ENCODE assay signal across 13 cellular contexts in genomic region chr14:70971588-70971987, GRCh38.
DNase-seq lines count a peak whose midpoint lies in the region; ATAC-seq and TF ChIP-seq lines count a peak whose summit lies in the region.
"Had no signal": no experiment of that assay in that cellular context is flagged by ENCODE, and none has a peak within 500 bp of the region (broad histone marks: within the 10 kb centered on the region; RNA-seq: fewer than 3 reads in every experiment).

No MANE protein-coding gene starts in this region.

- POLR2A ChIA-PET in activated CD8-positive, alpha-beta T cell treated with anti-CD3 and anti-CD28 coated beads for 36 hours (lab: Charles Lee): no interaction called here
- POLR2A ChIA-PET in activated CD8-positive, alpha-beta T cell treated with anti-CD3 and anti-CD28 coated beads, Interleukin-2, amount 10 ng/mL, durations not matched to agents 7 days and 5 days (lab: Charles Lee): interaction anchor here (0.7 kb wide), 1 partner anchor 1204 kb away, joined by 3 read pairs; no protein-coding TSS in a partner anchor
- POLR2A ChIA-PET in CD4-positive, alpha-beta T cell (lab: Charles Lee): interaction anchor here (0.7 to 1.0 kb wide), 2 partner anchors 64 to 152 kb away, joined by 3 read pairs; partner anchors contain the start of gene PCNX1

- CTCF ChIA-PET in activated CD8-positive, alpha-beta T cell treated with anti-CD3 and anti-CD28 coated beads for 36 hours (lab: Charles Lee): interaction anchor here (1.1 to 2.2 kb wide), 5 partner anchors 39 to 154 kb away, joined by 3 to 23 read pairs (median 6); partner anchors contain the start of gene PCNX1
- CTCF ChIA-PET in activated CD8-positive, alpha-beta T cell treated with anti-CD3 and anti-CD28 coated beads, Interleukin-2, amount 10 ng/mL, durations not matched to agents 7 days and 5 days (lab: Charles Lee): interaction anchor here (0.9 to 3.7 kb wide), 7 partner anchors 9 to 153 kb away, joined by 3 to 49 read pairs (median 7); partner anchors contain the start of gene PCNX1
- CTCF ChIA-PET in CD4-positive, alpha-beta T cell (lab: Charles Lee): interaction anchor here (1.6 to 2.2 kb wide), 2 partner anchors 16 to 65 kb away, joined by 7 to 12 read pairs; partner anchors contain the start of gene PCNX1

- H3K18ac ChIP-seq in mesendoderm (ENCODE audit: low read length): no peak overlapping the region

- H3K4me3 Mint-ChIP-seq in activated CD8-positive, alpha-beta T cell treated with anti-CD3 and anti-CD28 coated beads for 36 hours: no peak overlapping the region
- no peak overlapping the region for H3K4me3 Mint-ChIP-seq in activated CD8-positive, alpha-beta T cell treated with anti-CD3 and anti-CD28 coated beads, Interleukin-2, amount 10 ng/mL, durations not matched to agents 7 days and 5 days
- H3K4me3 Mint-ChIP-seq in CD4-positive, alpha-beta T cell: no peak overlapping the region
- H3K4me3 Mint-ChIP-seq in T-helper 17 cell: no peak overlapping the region

- no peak overlapping the region for H4K5ac ChIP-seq in mesendoderm (ENCODE audit: low read length)

- H3K36me3 Mint-ChIP-seq in activated CD8-positive, alpha-beta T cell treated with anti-CD3 and anti-CD28 coated beads for 36 hours (ENCODE audit: low read depth): peaks cover 13% of the 10 kb centered on the region
- peaks cover 30% of the 10 kb centered on the region for H3K36me3 Mint-ChIP-seq in activated CD8-positive, alpha-beta T cell treated with anti-CD3 and anti-CD28 coated beads, Interleukin-2, amount 10 ng/mL, durations not matched to agents 7 days and 5 days (ENCODE audit: low read depth)
- peaks cover 57% of the 10 kb centered on the region for H3K36me3 Mint-ChIP-seq in CD4-positive, alpha-beta T cell (ENCODE audit: low read depth)
- H3K36me3 Mint-ChIP-seq in T-helper 17 cell (ENCODE audit: low read depth): peaks cover 3% of the 10 kb centered on the region

- no peak overlapping the region for H3K56ac ChIP-seq in mesendoderm (ENCODE audit: low read length)

- no peak overlapping the region for H3K4me2 ChIP-seq in mesendoderm (ENCODE audit: low read length)
- H3K4me2 ChIP-seq: BLaER1 treated with 17β-estradiol and CSF1 and Interleukin-3, amounts not matched to agents 10 nM and 100 nM had no signal

- no peak overlapping the region for H2BK120ac ChIP-seq in mesendoderm (ENCODE audit: low read depth, low read length)

- TF ChIP-seq POLR2A in erythroblast (IDR thresholded peaks at IDR 0.05; ENCODE audit: low read length): no peak

- no peak for TF ChIP-seq CTCF in activated CD8-positive, alpha-beta T cell treated with anti-CD3 and anti-CD28 coated beads for 36 hours (IDR thresholded peaks at IDR 0.05)
- TF ChIP-seq CTCF in CD4-positive, alpha-beta T cell (IDR thresholded peaks at IDR 0.05): no peak

- H2AK5ac ChIP-seq in mesendoderm (ENCODE audit: low read length): no peak overlapping the region

- peak overlapping the region; percentile 13 for H3K27ac Mint-ChIP-seq in activated CD8-positive, alpha-beta T cell treated with anti-CD3 and anti-CD28 coated beads for 36 hours
- no peak overlapping the region for H3K27ac Mint-ChIP-seq in activated CD8-positive, alpha-beta T cell treated with anti-CD3 and anti-CD28 coated beads, Interleukin-2, amount 10 ng/mL, durations not matched to agents 7 days and 5 days
- peak overlapping the region; percentile 20 for H3K27ac Mint-ChIP-seq in CD4-positive, alpha-beta T cell
- peak overlapping the region; percentile 84 for H3K27ac Mint-ChIP-seq in T-helper 17 cell

- no peak for DNase-seq in activated CD8-positive, alpha-beta T cell treated with anti-CD3 and anti-CD28 coated beads for 36 hours
- no peak for DNase-seq in activated CD8-positive, alpha-beta T cell treated with anti-CD3 and anti-CD28 coated beads, Interleukin-2, amount 10 ng/mL, durations not matched to agents 7 days and 5 days
- no peak for DNase-seq in CD4-positive, alpha-beta T cell
- DNase-seq in T-helper 17 cell (no peak), mesendoderm (peak; percentile 24), RPMI8226 (no peak), NCI-H2107 treated with DMSO at 0.1 percent for 48 hours (lab: John Stamatoyannopoulos, UW; ENCODE audit: unreplicated experiment) (no peak), erythroblast (lab: John Stamatoyannopoulos, UW) (no peak)
- DNase-seq: NCI-H1417 treated with DMSO at 0.1 percent for 48 hours had no signal

- H3K9me3 Mint-ChIP-seq in activated CD8-positive, alpha-beta T cell treated with anti-CD3 and anti-CD28 coated beads for 36 hours: no peaks in the 10 kb centered on the region
- no peaks in the 10 kb centered on the region for H3K9me3 Mint-ChIP-seq in activated CD8-positive, alpha-beta T cell treated with anti-CD3 and anti-CD28 coated beads, Interleukin-2, amount 10 ng/mL, durations not matched to agents 7 days and 5 days (ENCODE audit: insufficient read depth)
- H3K9me3 Mint-ChIP-seq in CD4-positive, alpha-beta T cell: no peaks in the 10 kb centered on the region

- no peak overlapping the region for H3K23ac ChIP-seq in mesendoderm (ENCODE audit: low read length)

- ATAC-seq in activated CD8-positive, alpha-beta T cell treated with anti-CD3 and anti-CD28 coated beads for 36 hours: no peak
- ATAC-seq in activated CD8-positive, alpha-beta T cell treated with anti-CD3 and anti-CD28 coated beads, Interleukin-2, amount 10 ng/mL, durations not matched to agents 7 days and 5 days: no peak
- peak; percentile 32 for ATAC-seq in CD4-positive, alpha-beta T cell (ENCODE audit: poor library complexity)
- ATAC-seq in T-helper 17 cell: peak; percentile 44

- H2BK15ac ChIP-seq in mesendoderm (replicated peaks; ENCODE audit: low read depth): no peak overlapping the region

- H3K4me1 ChIP-seq in mesendoderm (ENCODE audit: control insufficient read depth, low read depth, low read length): no peaks in the 10 kb centered on the region
- H3K4me1 ChIP-seq: SJCRH30 had no signal

- no CpG with 5 or more reads among the region's 3 CpGs for WGBS in mesendoderm (ENCODE audit: extremely low coverage, insufficient coverage, low lambda C conversion rate)

- peaks cover 41% of the 10 kb centered on the region for H3K4me1 Mint-ChIP-seq in activated CD8-positive, alpha-beta T cell treated with anti-CD3 and anti-CD28 coated beads for 36 hours (ENCODE audit: low read depth)
- H3K4me1 Mint-ChIP-seq in activated CD8-positive, alpha-beta T cell treated with anti-CD3 and anti-CD28 coated beads, Interleukin-2, amount 10 ng/mL, durations not matched to agents 7 days and 5 days (ENCODE audit: low read depth): peaks cover 25% of the 10 kb centered on the region
- peaks cover 55% of the 10 kb centered on the region for H3K4me1 Mint-ChIP-seq in CD4-positive, alpha-beta T cell (ENCODE audit: low read depth)
- peaks cover 38% of the 10 kb centered on the region for H3K4me1 Mint-ChIP-seq in T-helper 17 cell

- H3K9me3 ChIP-seq in CD4-positive, alpha-beta T cell (ENCODE audit: control insufficient read depth, low read length): no peaks in the 10 kb centered on the region
- H3K9me3 ChIP-seq in T-helper 17 cell (ENCODE audit: control insufficient read depth, low read length, poor library complexity, severe bottlenecking): no peaks in the 10 kb centered on the region
- H3K9me3 ChIP-seq: BLaER1 treated with 17β-estradiol and CSF1 and Interleukin-3, amounts not matched to agents 10 nM and 100 nM; SJCRH30; suprapubic skin had no signal

- H3K79me2 ChIP-seq in mesendoderm (ENCODE audit: control insufficient read depth, insufficient read depth, low read length): no peaks in the 10 kb centered on the region

- no peak overlapping the region for H3K27ac ChIP-seq in CD4-positive, alpha-beta T cell (ENCODE audit: low read depth, low read length)
- no peak overlapping the region for H3K27ac ChIP-seq in mesendoderm (ENCODE audit: low read depth, low read length)
- H3K27ac ChIP-seq: BLaER1 treated with 17β-estradiol and CSF1 and Interleukin-3, amounts not matched to agents 10 nM and 100 nM; coronary artery; SJCRH30; suprapubic skin had no signal

- no peaks in the 10 kb centered on the region for H3K36me3 ChIP-seq in mesendoderm (ENCODE audit: control insufficient read depth, insufficient read depth, low read length)

- H4K8ac ChIP-seq in mesendoderm (ENCODE audit: low read depth, low read length): no peak overlapping the region

- H3K9ac ChIP-seq in mesendoderm (ENCODE audit: low read length): no peak overlapping the region

- H3K4ac ChIP-seq in mesendoderm (ENCODE audit: low read depth, low read length): no peak overlapping the region

- peaks cover 2% of the 10 kb centered on the region for H3K79me1 ChIP-seq in mesendoderm (ENCODE audit: low read length)

- no peaks in the 10 kb centered on the region for H3K27me3 ChIP-seq in CD4-positive, alpha-beta T cell (ENCODE audit: control insufficient read depth, insufficient read depth, low read length)
- H3K27me3 ChIP-seq in mesendoderm (ENCODE audit: insufficient read depth, low read length, poor library complexity): no peaks in the 10 kb centered on the region
- H3K27me3 ChIP-seq: BLaER1 treated with 17β-estradiol and CSF1 and Interleukin-3, amounts not matched to agents 10 nM and 100 nM; SJCRH30; suprapubic skin had no signal

- H3K27me3 Mint-ChIP-seq in activated CD8-positive, alpha-beta T cell treated with anti-CD3 and anti-CD28 coated beads for 36 hours: no peaks in the 10 kb centered on the region
- H3K27me3 Mint-ChIP-seq in activated CD8-positive, alpha-beta T cell treated with anti-CD3 and anti-CD28 coated beads, Interleukin-2, amount 10 ng/mL, durations not matched to agents 7 days and 5 days (ENCODE audit: low read depth): no peaks in the 10 kb centered on the region
- H3K27me3 Mint-ChIP-seq in CD4-positive, alpha-beta T cell: no peaks in the 10 kb centered on the region
- no peaks in the 10 kb centered on the region for H3K27me3 Mint-ChIP-seq in T-helper 17 cell

- intact Hi-C loops in activated CD8-positive, alpha-beta T cell treated with anti-CD3 and anti-CD28 coated beads for 36 hours (cut with micrococcal nuclease): loop anchor here (5.0 kb wide), 2 partner anchors 64 to 154 kb away; partner anchors contain the start of gene PCNX1
- intact Hi-C loops in CD4-positive, alpha-beta T cell (cut with DNase I, micrococcal nuclease): loop anchor here (5.0 kb wide), 3 partner anchors 64 to 1154 kb away; partner anchors contain the start of gene PCNX1 (in 1 of the 2)

- H3K4me3 ChIP-seq in mesendoderm (ENCODE audit: low read length): no peak overlapping the region
- H3K4me3 ChIP-seq: BLaER1 treated with 17β-estradiol and CSF1 and Interleukin-3, amounts not matched to agents 10 nM and 100 nM; coronary artery; SJCRH30; suprapubic skin had no signal

- H2BK5ac ChIP-seq in mesendoderm (ENCODE audit: low read length): no peak overlapping the region

Comparison
In these comparisons a context has a peak if more than half of its experiments do, and no peak if none do; other contexts are left out.
1. ATAC-seq: peak in CD4-positive, alpha-beta T cell (single experiment) and T-helper 17 cell (single experiment); none in activated CD8-positive, alpha-beta T cell treated with anti-CD3 and anti-CD28 coated beads for 36 hours (single experiment) and activated CD8-positive, alpha-beta T cell treated with anti-CD3 and anti-CD28 coated beads, Interleukin-2, amount 10 ng/mL, durations not matched to agents 7 days and 5 days (single experiment).